In genomic region chr11:9039194-9039593, GRCh38 we compare ENCODE assay signal across 15 cellular contexts. TPM values are rescaled to one million over a fixed set of nuclear protein-coding genes. Genes with fewer than 3 reads are reported as not detected.
DNase-seq lines count a peak whose midpoint lies in the region; ATAC-seq, FAIRE-seq and TF ChIP-seq lines count a peak whose summit lies in the region.
"Had no signal": no experiment of that assay in that cellular context is flagged by ENCODE, and none has a peak within 500 bp of the region (broad histone marks: within the 10 kb centered on the region; RNA-seq: fewer than 3 reads in every experiment).

No MANE protein-coding gene starts in this region.

- BruUV-seq in MCF 10A (replicated peaks; lab: Mats Ljungman, UMichigan): no TSS peak

- H3K27me3 Mint-ChIP-seq in MCF 10A (ENCODE audit: insufficient read depth, unreplicated experiment): no peaks in the 10 kb centered on the region

- TF ChIP-seq CTCF in MCF 10A (IDR thresholded peaks at IDR 0.05; ENCODE audit: unreplicated experiment) (no peak), breast epithelium (IDR thresholded peaks at IDR 0.05) (no peak), RWPE1 (conservative IDR thresholded peaks at IDR 0.05; ENCODE audit: low read depth) (no peak), fibroblast of pulmonary artery (IDR thresholded peaks at IDR 0.05; ENCODE audit: low read length, missing control alignments) (no peak)

- POLR2A ChIA-PET in MCF 10A (lab: Yijun Ruan, JAX): interaction anchor here (0.7 to 1.0 kb wide), 3 partner anchors 38 to 100 kb away, joined by 3 read pairs; partner anchors contain the start of gene TMEM9B
- POLR2A ChIA-PET in RWPE1 (lab: Yijun Ruan, JAX; ENCODE audit: low non-redundant PET): no interaction called here

- H3K4me3 ChIP-seq in breast epithelium (no peak overlapping the region), fibroblast of pulmonary artery (replicated peaks; ENCODE audit: low read depth, low read length) (no peak overlapping the region)
- H3K4me3 ChIP-seq: gastrocnemius medialis, prostate gland had no signal

- no peaks in the 10 kb centered on the region for H3K36me3 Mint-ChIP-seq in MCF 10A (ENCODE audit: insufficient read depth, unreplicated experiment)

- H3K27ac ChIP-seq in breast epithelium: no peak overlapping the region
- H3K27ac ChIP-seq in RWPE1: no peak overlapping the region
- H3K27ac ChIP-seq: gastrocnemius medialis, prostate gland had no signal

- no peak for ATAC-seq in left ventricle myocardium superior
- ATAC-seq: gastrocnemius medialis had no signal

- DNase-seq in MCF 10A (ENCODE audit: unreplicated experiment): peak; percentile 74
- no peak for DNase-seq in breast epithelium (ENCODE audit: low spot score in 2 of 2)
- peak; percentile 70 for DNase-seq in RWPE1 (ENCODE audit: low spot score)
- DNase-seq in fibroblast of pulmonary artery (ENCODE audit: low read depth): peak; percentile 11
- peak; percentile 42 for DNase-seq in urothelium cell line (ENCODE audit: low spot score)
- DNase-seq in HTR-8/SVneo (ENCODE audit: insufficient read length, low spot score): no peak
- no peak for DNase-seq in left ventricle myocardium superior
- DNase-seq in DMS53 (lab: John Stamatoyannopoulos, UW): no peak
- DNase-seq: activated CD4-positive, alpha-beta T cell treated with anti-CD3 and anti-CD28 coated beads for 1 hour; anterior cingulate cortex; gastrocnemius medialis; stimulated activated CD4-positive, alpha-beta T cell treated with anti-CD3 and anti-CD28 coated beads, Interleukin-15, amount 100 ng/mL, for 24 hours had no signal

- H3K36me3 ChIP-seq in breast epithelium: no peaks in the 10 kb centered on the region
- H3K36me3 ChIP-seq: gastrocnemius medialis, prostate gland had no signal

- CTCF ChIA-PET in MCF 10A (lab: Yijun Ruan, JAX): interaction anchor here (0.5 to 7.5 kb wide), 6 partner anchors 10 to 1345 kb away, joined by 3 to 58 read pairs (median 4); no protein-coding TSS in a partner anchor
- CTCF ChIA-PET in RWPE1 (lab: Yijun Ruan, JAX): no interaction called here

- no peaks in the 10 kb centered on the region for H3K9me3 Mint-ChIP-seq in MCF 10A (ENCODE audit: unreplicated experiment)
- H3K9me3 Mint-ChIP-seq: activated T-helper 1 cell treated with anti-CD3 and anti-CD28 coated beads, Interleukin-12 subunit alpha, Interleukin-12 subunit beta, Interleukin-2, Interleukin-4 antibody, amounts not matched to agents 30 ng/mL and 10 ng/mL and 1 ng/mL, durations not matched to agents 14 hours and 24 hours and 36 hours had no signal

- peak overlapping the region; percentile 4 for H3K27ac Mint-ChIP-seq in MCF 10A (ENCODE audit: low read depth, unreplicated experiment)
- H3K27ac Mint-ChIP-seq: activated T-helper 1 cell treated with anti-CD3 and anti-CD28 coated beads, Interleukin-12 subunit alpha, Interleukin-12 subunit beta, Interleukin-2, Interleukin-4 antibody, amounts not matched to agents 30 ng/mL and 10 ng/mL and 1 ng/mL, durations not matched to agents 14 hours and 24 hours and 36 hours had no signal

- peaks cover 11% of the 10 kb centered on the region for H3K4me1 Mint-ChIP-seq in MCF 10A (ENCODE audit: insufficient read depth, unreplicated experiment)

- no peaks in the 10 kb centered on the region for H3K27me3 ChIP-seq in breast epithelium
- H3K27me3 ChIP-seq: gastrocnemius medialis had no signal

- no peak overlapping the region for H3K4me3 Mint-ChIP-seq in MCF 10A (ENCODE audit: unreplicated experiment)
- H3K4me3 Mint-ChIP-seq: activated T-helper 1 cell treated with anti-CD3 and anti-CD28 coated beads, Interleukin-12 subunit alpha, Interleukin-12 subunit beta, Interleukin-2, Interleukin-4 antibody, amounts not matched to agents 30 ng/mL and 10 ng/mL and 1 ng/mL, durations not matched to agents 14 hours and 24 hours and 36 hours had no signal

- no peak for FAIRE-seq in urothelium cell line (lab: Jason Lieb, UNC)
- no peak for FAIRE-seq in HTR-8/SVneo (lab: Jason Lieb, UNC)

- H3K9me3 ChIP-seq in breast epithelium: no peaks in the 10 kb centered on the region
- H3K9me3 ChIP-seq: gastrocnemius medialis, prostate gland had no signal

- TF ChIP-seq POLR2A in breast epithelium (IDR thresholded peaks at IDR 0.05): no peak

- H3K4me1 ChIP-seq in breast epithelium: no peaks in the 10 kb centered on the region
- H3K4me1 ChIP-seq: gastrocnemius medialis, prostate gland had no signal

- intact Hi-C loops in MCF 10A (cut with micrococcal nuclease) (loop anchor here (5.0 kb wide), 1 partner anchor 98 kb away; no protein-coding TSS in a partner anchor), breast epithelium (cut with DNase I; ENCODE audit: low total_unique reads) (no loop called here), left ventricle myocardium superior (cut with micrococcal nuclease) (no loop called here)

RNA-seq across cellular contexts. Expression of gene NRIP3, which starts 35.4 kb away (rescaled TPM):
- 0.19 and 0.37 TPM in 2 replicates for total RNA-seq in MCF 10A (2022)
- total RNA-seq in breast epithelium: 10 to 100 TPM in 1 of 3 donors, 1 to 10 TPM in 1, under 1 TPM in 1; 0.96 to 14.5 (median 3.6) TPM
- total RNA-seq in left ventricle myocardium superior: 1.2 TPM
- total RNA-seq: OCI-LY7 had no signal

RNA-seq across cellular contexts. Expression of gene SCUBE2, which starts 52.2 kb away (rescaled TPM):
- total RNA-seq in MCF 10A (2022): 0.29 and 0.93 TPM in 2 replicates
- total RNA-seq in breast epithelium: 100 to 1,000 TPM in 1 of 3 donors, 10 to 100 TPM in 2; 35.7 to 139 (median 78.7) TPM
- 0.89 TPM for total RNA-seq in left ventricle myocardium superior
- total RNA-seq: activated T-helper 1 cell treated with anti-CD3 and anti-CD28 coated beads, Interleukin-12 subunit alpha, Interleukin-12 subunit beta, Interleukin-2, Interleukin-4 antibody, amounts not matched to agents 30 ng/mL and 10 ng/mL and 1 ng/mL, durations not matched to agents 14 hours and 24 hours and 36 hours; OCI-LY7 had no signal

Comparison
In these comparisons a context has a peak if more than half of its experiments do, and no peak if none do; other contexts are left out.
1. DNase-seq: peak in MCF 10A (single experiment), RWPE1 (single experiment), fibroblast of pulmonary artery (single experiment) and urothelium cell line (single experiment); none in breast epithelium (0 of 2), HTR-8/SVneo (single experiment), left ventricle myocardium superior (single experiment) and DMS53 (single experiment).
2. RNA of gene SCUBE2, which starts 52.2 kb away (total RNA-seq): 35.7 to 139 TPM in breast epithelium; 0.29 to 0.93 TPM in MCF 10A and 0.89 TPM in left ventricle myocardium superior (single experiment); every median in the first group is over 10 times any median in the second.